ENCODE assay signal across 8 cellular contexts in genomic region chr1:154418062-154418897, GRCh38. TPM values are rescaled to one million over a fixed set of nuclear protein-coding genes. Genes with fewer than 3 reads are reported as not detected.
DNase-seq lines count a peak whose midpoint lies in the region; ATAC-seq and TF ChIP-seq lines count a peak whose summit lies in the region.

No MANE protein-coding gene starts in this region.

- no peak for ATAC-seq in HG02588 (IDR thresholded peaks at IDR 0.05; ENCODE audit: unreplicated experiment)
- ATAC-seq in HG03280 (IDR thresholded peaks at IDR 0.05; ENCODE audit: unreplicated experiment) = no peak
- ATAC-seq in GM19023 (IDR thresholded peaks at IDR 0.05; ENCODE audit: unreplicated experiment) = no peak

- H3K27ac Mint-ChIP-seq in activated CD4-positive, alpha-beta memory T cell treated with anti-CD3 and anti-CD28 coated beads, Interleukin-2, amount 10 ng/mL, durations not matched to agents 7 days and 5 days = peak overlapping the region; percentile 77

- peak overlapping the region; percentile 84 for H3K27ac ChIP-seq in temporal lobe (ENCODE audit: low read depth, low read length)

- POLR2A ChIA-PET in activated CD4-positive, alpha-beta memory T cell treated with anti-CD3 and anti-CD28 coated beads, Interleukin-2, amount 10 ng/mL, durations not matched to agents 7 days and 5 days (lab: Charles Lee) = interaction anchor here (0.7 to 3.9 kb wide), 2 partner anchors 11 kb away, joined by 4 to 36 read pairs; no protein-coding TSS in a partner anchor

- H3K4me3 Mint-ChIP-seq in activated CD4-positive, alpha-beta memory T cell treated with anti-CD3 and anti-CD28 coated beads, Interleukin-2, amount 10 ng/mL, durations not matched to agents 7 days and 5 days = no peak overlapping the region

- peak; percentile 42 for DNase-seq in activated CD8-positive, alpha-beta memory T cell treated with anti-CD3 and anti-CD28 coated beads, Interleukin-2, amount 50 U/mL, for 4 hours
- no peak for DNase-seq in activated CD8-positive, alpha-beta memory T cell treated with anti-CD3 and anti-CD28 coated beads, Interleukin-2, amount 50 U/mL, for 48 hours
- DNase-seq in activated CD4-positive, alpha-beta memory T cell treated with anti-CD3 and anti-CD28 coated beads, Interleukin-2, amount 10 ng/mL, durations not matched to agents 7 days and 5 days = no peak
- peak; percentile 92 for DNase-seq in kidney epithelial cell (ENCODE audit: low read depth)

- H3K27me3 Mint-ChIP-seq in activated CD4-positive, alpha-beta memory T cell treated with anti-CD3 and anti-CD28 coated beads, Interleukin-2, amount 10 ng/mL, durations not matched to agents 7 days and 5 days = no peaks in the 10 kb centered on the region

- TF ChIP-seq CTCF in kidney epithelial cell (IDR thresholded peaks at IDR 0.05; ENCODE audit: insufficient read depth, low read length, poor library complexity, severe bottlenecking) = no peak

- CTCF ChIA-PET in activated CD4-positive, alpha-beta memory T cell treated with anti-CD3 and anti-CD28 coated beads, Interleukin-2, amount 10 ng/mL, durations not matched to agents 7 days and 5 days (lab: Charles Lee) = no interaction called here

- no peaks in the 10 kb centered on the region for H3K27me3 ChIP-seq in kidney epithelial cell (ENCODE audit: control insufficient read depth, insufficient read depth, low read length)

- no peaks in the 10 kb centered on the region for H3K9me3 Mint-ChIP-seq in activated CD4-positive, alpha-beta memory T cell treated with anti-CD3 and anti-CD28 coated beads, Interleukin-2, amount 10 ng/mL, durations not matched to agents 7 days and 5 days

- H3K4me3 ChIP-seq in kidney epithelial cell (ENCODE audit: low read depth, low read length) = no peak overlapping the region

- H3K4me1 Mint-ChIP-seq in activated CD4-positive, alpha-beta memory T cell treated with anti-CD3 and anti-CD28 coated beads, Interleukin-2, amount 10 ng/mL, durations not matched to agents 7 days and 5 days = peaks cover 55% of the 10 kb centered on the region

- no peaks in the 10 kb centered on the region for H3K36me3 ChIP-seq in kidney epithelial cell (ENCODE audit: control insufficient read depth, insufficient read depth, low read length)

- peaks cover 2% of the 10 kb centered on the region for H3K36me3 Mint-ChIP-seq in activated CD4-positive, alpha-beta memory T cell treated with anti-CD3 and anti-CD28 coated beads, Interleukin-2, amount 10 ng/mL, durations not matched to agents 7 days and 5 days (ENCODE audit: low read depth)

RNA-seq across cellular contexts. Expression of gene IL6R, which starts 13.1 kb away (rescaled TPM):
- 10 to 100 TPM; 15.7 to 16.0 TPM for total RNA-seq in activated CD4-positive, alpha-beta memory T cell treated with anti-CD3 and anti-CD28 coated beads, Interleukin-2, amount 10 ng/mL, durations not matched to agents 7 days and 5 days
- total RNA-seq in kidney epithelial cell (9.6 and 11.7 TPM in 2 replicates), temporal lobe (3.7 TPM)

Comparison
In these comparisons a context has a peak if more than half of its experiments do, and no peak if none do; other contexts are left out.
1. DNase-seq: peak in activated CD8-positive, alpha-beta memory T cell treated with anti-CD3 and anti-CD28 coated beads, Interleukin-2, amount 50 U/mL, for 4 hours (single experiment) and kidney epithelial cell (single experiment); none in activated CD8-positive, alpha-beta memory T cell treated with anti-CD3 and anti-CD28 coated beads, Interleukin-2, amount 50 U/mL, for 48 hours (single experiment) and activated CD4-positive, alpha-beta memory T cell treated with anti-CD3 and anti-CD28 coated beads, Interleukin-2, amount 10 ng/mL, durations not matched to agents 7 days and 5 days (single experiment).